In the genomic region with DNA sequence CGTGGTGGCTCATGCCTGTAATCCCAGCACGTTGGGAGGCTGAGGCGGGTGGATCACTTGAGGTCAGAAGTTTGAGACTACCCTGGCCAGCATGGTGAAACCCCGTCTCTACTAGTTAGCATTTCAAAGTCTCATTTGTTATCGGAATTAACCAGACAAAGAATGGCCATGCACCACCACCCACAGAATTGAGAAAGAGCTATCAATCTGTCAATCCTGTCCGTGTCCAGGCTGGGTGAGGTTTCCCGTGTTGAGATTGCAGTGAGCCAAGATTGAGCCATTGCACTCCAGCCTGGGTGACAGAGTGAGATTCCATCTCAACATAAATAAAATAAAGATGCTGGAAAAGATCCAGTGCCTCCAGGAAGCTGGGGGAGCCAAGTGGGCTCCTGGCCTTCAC, we compare ENCODE assay signal across 1 cellular context. TPM values are rescaled to one million over a fixed set of nuclear protein-coding genes. Genes with fewer than 3 reads are reported as not detected.
"Had no signal": no experiment of that assay in that cellular context is flagged by ENCODE, and none has a peak within 500 bp of the region (broad histone marks: within the 10 kb centered on the region; RNA-seq: fewer than 3 reads in every experiment).

No MANE protein-coding gene starts in this region.

RNA-seq across cellular contexts. Expression of gene MAPK8IP1, which starts 59.0 kb away (rescaled TPM):
- polyA plus RNA-seq: naive thymus-derived CD4-positive, alpha-beta T cell had no signal
